Comparison of ENCODE assay signal across 7 cellular contexts in the genomic region with DNA sequence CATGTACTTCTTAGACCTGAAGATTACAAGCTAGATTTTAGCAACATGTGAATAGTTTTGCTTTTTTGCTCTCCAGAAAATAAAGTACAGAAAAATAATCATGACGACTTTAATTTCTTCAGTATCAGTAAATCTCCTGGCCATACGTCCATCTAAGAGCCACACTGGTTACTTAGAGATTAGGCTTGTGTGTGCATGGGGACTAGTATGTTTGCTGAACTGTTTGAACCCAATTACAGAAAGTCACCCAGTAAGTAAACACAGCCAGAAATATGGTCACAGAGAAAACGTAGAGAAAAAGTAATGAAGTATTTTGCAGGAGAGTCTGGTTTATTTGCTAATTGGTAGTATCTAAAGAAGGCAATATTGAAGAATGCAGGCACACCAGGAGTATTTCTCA.
"Had no signal": no experiment of that assay in that cellular context is flagged by ENCODE, and none has a peak within 500 bp of the region (broad histone marks: within the 10 kb centered on the region; RNA-seq: fewer than 3 reads in every experiment).

No MANE protein-coding gene starts in this region.

- DNase-seq: H9, HCEC 1CT, KBM-7 had no signal

- H3K4me3 ChIP-seq: GM23338 had no signal

- H3K4me2 ChIP-seq: GM23338 had no signal

- FAIRE-seq: H1, H54, HTR-8/SVneo had no signal

- H2AFZ ChIP-seq: GM23338 had no signal

- ATAC-seq: GM23338 had no signal
